In genomic region chr14:33432407-33433023, GRCh38 we compare ENCODE assay signal across 1 cellular context.
A peak's percentile ranks its signal among the peaks of the same experiment; 100 is the strongest.
TF ChIP-seq lines count a peak whose summit lies in the region.

No MANE protein-coding gene starts in this region.

TF ChIP-seq in HEK293, 187 proteins besides CTCF, POLR2A, EP300 and RAD21 (continued from another document):
- TF ChIP-seq REST (tag by site-specific recombination; IDR thresholded peaks at IDR 0.05), result peak; percentile 44; the same call in 1 of the 2 replicates
TF ChIP-seq in HEK293: peak in this region for 2.
